ENCODE assay signal across 20 cellular contexts in genomic region chr11:13127161-13127560, GRCh38.
"Had no signal": no experiment of that assay in that cellular context is flagged by ENCODE, and none has a peak within 500 bp of the region (broad histone marks: within the 10 kb centered on the region; RNA-seq: fewer than 3 reads in every experiment).

No MANE protein-coding gene starts in this region.

- H3K36me3 Mint-ChIP-seq: naive B cell had no signal

- H3K27me3 Mint-ChIP-seq: progenitor cell of endocrine pancreas had no signal

- H3K36me3 ChIP-seq: gastroesophageal sphincter, left lung, neutrophil, right atrium auricular region, transverse colon had no signal

- H3K9me3 ChIP-seq: neutrophil, transverse colon had no signal

- ATAC-seq: activated naive CD8-positive, alpha-beta T cell treated with anti-CD3 and anti-CD28 coated beads, Interleukin-2, amount 50 U/mL, for 24 hours; gastroesophageal sphincter had no signal

- H3K4me1 Mint-ChIP-seq: activated CD4-positive, alpha-beta T cell treated with anti-CD3 and anti-CD28 coated beads, Interleukin-2, amount 10 ng/mL, durations not matched to agents 7 days and 5 days; activated naive CD8-positive, alpha-beta T cell treated with anti-CD3 and anti-CD28 coated beads, Interleukin-2, amount 50 U/mL, for 24 hours; naive B cell had no signal

- H3K4me3 ChIP-seq: gastroesophageal sphincter, left lung, right atrium auricular region, skin epidermis, transverse colon had no signal

- H3K4me3 Mint-ChIP-seq: activated CD4-positive, alpha-beta T cell treated with anti-CD3 and anti-CD28 coated beads, Interleukin-2, amount 10 ng/mL, durations not matched to agents 7 days and 5 days; activated naive CD8-positive, alpha-beta T cell treated with anti-CD3 and anti-CD28 coated beads, Interleukin-2, amount 50 U/mL, for 24 hours; naive B cell had no signal

- H3K27ac Mint-ChIP-seq: activated CD4-positive, alpha-beta T cell treated with anti-CD3 and anti-CD28 coated beads, Interleukin-2, amount 10 ng/mL, durations not matched to agents 7 days and 5 days; activated naive CD8-positive, alpha-beta T cell treated with anti-CD3 and anti-CD28 coated beads, Interleukin-2, amount 50 U/mL, for 24 hours; naive B cell; progenitor cell of endocrine pancreas had no signal

- H3K4me1 ChIP-seq: gastroesophageal sphincter, left lung, right atrium auricular region, transverse colon had no signal

- H3K9me3 Mint-ChIP-seq: activated CD4-positive, alpha-beta T cell treated with anti-CD3 and anti-CD28 coated beads, Interleukin-2, amount 10 ng/mL, durations not matched to agents 7 days and 5 days; activated naive CD8-positive, alpha-beta T cell treated with anti-CD3 and anti-CD28 coated beads, Interleukin-2, amount 50 U/mL, for 24 hours had no signal

- H3K27ac ChIP-seq: gastroesophageal sphincter, left lung, neutrophil, right atrium auricular region, skin epidermis, transverse colon had no signal

- DNase-seq: activated CD4-positive, alpha-beta T cell treated with anti-CD3 and anti-CD28 coated beads, Interleukin-2, amount 10 ng/mL, durations not matched to agents 7 days and 5 days; activated CD8-positive, alpha-beta memory T cell treated with anti-CD3 and anti-CD28 coated beads for 24 hours; activated naive CD4-positive, alpha-beta T cell treated with Interleukin-2 at 50 U/mL for 16 hours; activated naive CD8-positive, alpha-beta T cell treated with anti-CD3 and anti-CD28 coated beads, Interleukin-2, amount 50 U/mL, for 24 hours; aorta; dermis blood vessel endothelial cell; erythroblast; left lung; naive B cell; stimulated activated CD4-positive, alpha-beta T cell treated with anti-CD3 and anti-CD28 coated beads, Interleukin-4, amount 100 ng/mL, for 4 hours; stimulated activated CD8-positive, alpha-beta memory T cell treated with anti-CD3 and anti-CD28 coated beads, Interleukin-4, amount 100 ng/mL, for 48 hours; stimulated activated naive CD4-positive, alpha-beta T cell treated with Interleukin-2 at 50 U/mL for 16 hours; substantia nigra; T-helper 2 cell; transverse colon had no signal

- H3K27me3 ChIP-seq: left lung, neutrophil, right atrium auricular region, transverse colon had no signal
